ENCODE assay signal across 8 cellular contexts in the genomic region with DNA sequence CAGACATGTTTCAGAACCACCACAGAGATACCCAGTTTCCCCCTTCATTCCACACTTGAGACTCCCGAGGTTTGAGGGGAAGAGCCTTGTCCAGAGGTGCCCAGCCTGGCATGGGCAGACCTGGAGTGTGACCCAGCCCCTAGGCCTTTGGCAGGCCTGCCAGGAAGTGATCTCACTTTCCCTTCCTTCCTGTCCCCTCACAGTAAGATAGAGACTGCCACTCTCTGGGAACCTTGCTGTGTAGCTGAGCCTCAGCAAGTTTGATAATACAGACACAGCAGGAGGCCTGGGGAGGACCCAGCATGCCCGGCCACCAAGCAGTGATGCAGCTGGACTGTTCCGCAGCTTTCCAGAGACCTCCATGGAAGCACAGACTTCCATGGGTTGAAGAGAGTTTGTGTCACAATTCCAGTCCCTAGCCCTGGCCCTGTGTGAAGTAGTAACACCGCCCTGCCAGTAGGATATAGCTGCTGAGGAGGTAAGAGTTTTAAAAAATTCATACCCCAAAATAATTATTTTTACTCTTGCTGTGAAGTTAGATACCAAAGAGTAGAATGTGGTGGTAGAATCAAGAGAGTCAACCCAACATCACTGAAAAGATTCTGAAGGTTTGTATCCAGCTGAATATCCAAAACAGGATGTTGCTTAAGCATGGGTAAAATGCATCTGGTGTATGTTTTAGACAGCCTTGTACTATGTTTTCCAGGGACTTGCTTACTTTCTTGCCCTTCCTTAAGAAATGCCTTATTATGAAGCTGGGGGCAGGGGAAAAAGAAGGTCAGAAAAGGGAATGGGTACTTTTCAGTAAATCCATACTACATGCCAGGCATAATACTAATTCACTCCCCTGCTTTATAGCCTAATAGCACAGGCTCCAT. TPM values are rescaled to one million over a fixed set of nuclear protein-coding genes. Genes with fewer than 3 reads are reported as not detected.
DNase-seq lines count a peak whose midpoint lies in the region; ATAC-seq and TF ChIP-seq lines count a peak whose summit lies in the region.

No MANE protein-coding gene starts in this region.

- ATAC-seq in GM21390 (IDR thresholded peaks at IDR 0.05; ENCODE audit: unreplicated experiment) (peak; percentile 69), HG03025 (IDR thresholded peaks at IDR 0.05; ENCODE audit: low FRiP score, unreplicated experiment) (no peak)

- no peak overlapping the region for H3K27ac Mint-ChIP-seq in glutamatergic neuron (ENCODE audit: unreplicated experiment)

- H3K4me1 ChIP-seq in ACC112 (ENCODE audit: control insufficient read depth, insufficient read depth, low read length, unreplicated experiment), result peaks cover 55% of the 10 kb centered on the region
- H3K4me1 ChIP-seq in stomach, result peaks cover 49 to 92% (median 79%) of the 10 kb centered on the region in 4 donors

- H3K27me3 ChIP-seq in ACC112 (ENCODE audit: insufficient read depth, low read length) (no peaks in the 10 kb centered on the region), stomach (no peaks in the 10 kb centered on the region)

- no peaks in the 10 kb centered on the region for H3K36me3 Mint-ChIP-seq in glutamatergic neuron (ENCODE audit: unreplicated experiment)

- TF ChIP-seq POLR2A in stomach (IDR thresholded peaks at IDR 0.05), result no peak

- H3K36me3 ChIP-seq in ACC112 (ENCODE audit: insufficient read depth, low read length) (no peaks in the 10 kb centered on the region), stomach (no peaks in the 10 kb centered on the region)

- H3K9me3 ChIP-seq in stomach, result no peaks in the 10 kb centered on the region

- H3K4me3 Mint-ChIP-seq in glutamatergic neuron (ENCODE audit: unreplicated experiment), result no peak overlapping the region

- H3K9me3 Mint-ChIP-seq in glutamatergic neuron (ENCODE audit: unreplicated experiment), result no peaks in the 10 kb centered on the region

- intact Hi-C loops in stomach (cut with DNase I; ENCODE audit: low total_unique reads), result loop anchor here (10.0 kb wide), 1 partner anchor 54 kb away; no protein-coding TSS in a partner anchor

- peak; percentile 35 for TF ChIP-seq CTCF in glutamatergic neuron (IDR thresholded peaks at IDR 0.05; ENCODE audit: partially characterized antibody, unreplicated experiment)
- TF ChIP-seq CTCF in stomach (IDR thresholded peaks at IDR 0.05), result no peak

- H3K4me3 ChIP-seq in ACC112 (ENCODE audit: low read depth, low read length), result no peak overlapping the region
- no peak overlapping the region for H3K4me3 ChIP-seq in stomach

- H3K79me2 ChIP-seq in ACC112 (ENCODE audit: control insufficient read depth, insufficient read depth, low read length, unreplicated experiment), result no peaks in the 10 kb centered on the region

- H3K27ac ChIP-seq in ACC112 (ENCODE audit: low read depth, low read length) (peak overlapping the region; percentile 13; the same call in 1 of the 2 replicates), stomach (peak overlapping the region; percentile 20 to 89 (median 83))

- TF ChIP-seq EP300 in stomach (IDR thresholded peaks at IDR 0.05), result no peak

- no peak overlapping the region for H2AFZ ChIP-seq in ACC112 (ENCODE audit: low read length, unreplicated experiment)

- peaks cover 2% of the 10 kb centered on the region for H3K27me3 Mint-ChIP-seq in glutamatergic neuron (ENCODE audit: unreplicated experiment)

- DNase-seq in SW 1271 (lab: John Stamatoyannopoulos, UW) (peak; percentile 41 to 56), glutamatergic neuron (no peak), stomach (no peak), NCI-H2107 (lab: John Stamatoyannopoulos, UW) (no peak), AG20443 (ENCODE audit: low spot score) (no peak)

- whole genome bisulfite sequencing in stomach, 5 donors, result 56 to 76% (median 73%) methylated on average over 3 to 4 of the region's 4 CpGs

- peaks cover 4% of the 10 kb centered on the region for H3K4me1 Mint-ChIP-seq in glutamatergic neuron (ENCODE audit: low read depth, unreplicated experiment)

RNA-seq across cellular contexts. Expression of gene PKIG, which starts 16.3 kb away (rescaled TPM):
- total RNA-seq in glutamatergic neuron (ENCODE audit: unreplicated experiment), result 42.0 TPM
- 100 to 1,000 TPM in 1 of 5 donors, 10 to 100 TPM in 4; 17.4 to 113 (median 41.7) TPM for total RNA-seq in stomach
- polyA plus RNA-seq in stomach, result 100 to 1,000 TPM in 1 of 3 donors, 10 to 100 TPM in 2; 52.0 to 124 (median 86.9) TPM

RNA-seq across cellular contexts. Expression of gene ADA, which starts 52.8 kb away (rescaled TPM):
- total RNA-seq in glutamatergic neuron (ENCODE audit: unreplicated experiment) (3.1 TPM), stomach (100 to 1,000 TPM in 1 of 5 donors, 10 to 100 TPM in 3, 1 to 10 TPM in 1; 2.3 to 165 (median 22.3) TPM)
- 10 to 100 TPM; 27.9 to 81.0 (median 53.1) TPM for polyA plus RNA-seq in stomach

Comparison
In these comparisons a context has a peak if more than half of its experiments do, and no peak if none do; other contexts are left out.
1. DNase-seq: peak in SW 1271 (2 of 2); none in glutamatergic neuron (single experiment), stomach (single experiment), NCI-H2107 (single experiment) and AG20443 (single experiment).